ENCODE assay signal across 1 cellular context in genomic region chr1:27505420-27505680, GRCh38.
TF ChIP-seq lines count a peak whose summit lies in the region.

No MANE protein-coding gene starts in this region.

TF ChIP-seq in WTC11, 78 proteins besides CTCF, POLR2A, EP300 and RAD21 (continued from another document):
- TF ChIP-seq, protein P1, sequence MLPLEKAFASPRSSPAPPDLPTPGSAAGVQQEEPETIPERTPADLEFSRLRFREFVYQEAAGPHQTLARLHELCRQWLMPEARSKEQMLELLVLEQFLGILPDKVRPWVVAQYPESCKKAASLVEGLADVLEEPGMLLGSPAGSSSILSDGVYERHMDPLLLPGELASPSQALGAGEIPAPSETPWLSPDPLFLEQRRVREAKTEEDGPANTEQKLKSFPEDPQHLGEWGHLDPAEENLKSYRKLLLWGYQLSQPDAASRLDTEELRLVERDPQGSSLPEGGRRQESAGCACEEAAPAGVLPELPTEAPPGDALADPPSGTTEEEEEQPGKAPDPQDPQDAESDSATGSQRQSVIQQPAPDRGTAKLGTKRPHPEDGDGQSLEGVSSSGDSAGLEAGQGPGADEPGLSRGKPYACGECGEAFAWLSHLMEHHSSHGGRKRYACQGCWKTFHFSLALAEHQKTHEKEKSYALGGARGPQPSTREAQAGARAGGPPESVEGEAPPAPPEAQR (CRISPR knock-in tag; IDR thresholded peaks at IDR 0.05) = no peak
- TF ChIP-seq, protein P2, sequence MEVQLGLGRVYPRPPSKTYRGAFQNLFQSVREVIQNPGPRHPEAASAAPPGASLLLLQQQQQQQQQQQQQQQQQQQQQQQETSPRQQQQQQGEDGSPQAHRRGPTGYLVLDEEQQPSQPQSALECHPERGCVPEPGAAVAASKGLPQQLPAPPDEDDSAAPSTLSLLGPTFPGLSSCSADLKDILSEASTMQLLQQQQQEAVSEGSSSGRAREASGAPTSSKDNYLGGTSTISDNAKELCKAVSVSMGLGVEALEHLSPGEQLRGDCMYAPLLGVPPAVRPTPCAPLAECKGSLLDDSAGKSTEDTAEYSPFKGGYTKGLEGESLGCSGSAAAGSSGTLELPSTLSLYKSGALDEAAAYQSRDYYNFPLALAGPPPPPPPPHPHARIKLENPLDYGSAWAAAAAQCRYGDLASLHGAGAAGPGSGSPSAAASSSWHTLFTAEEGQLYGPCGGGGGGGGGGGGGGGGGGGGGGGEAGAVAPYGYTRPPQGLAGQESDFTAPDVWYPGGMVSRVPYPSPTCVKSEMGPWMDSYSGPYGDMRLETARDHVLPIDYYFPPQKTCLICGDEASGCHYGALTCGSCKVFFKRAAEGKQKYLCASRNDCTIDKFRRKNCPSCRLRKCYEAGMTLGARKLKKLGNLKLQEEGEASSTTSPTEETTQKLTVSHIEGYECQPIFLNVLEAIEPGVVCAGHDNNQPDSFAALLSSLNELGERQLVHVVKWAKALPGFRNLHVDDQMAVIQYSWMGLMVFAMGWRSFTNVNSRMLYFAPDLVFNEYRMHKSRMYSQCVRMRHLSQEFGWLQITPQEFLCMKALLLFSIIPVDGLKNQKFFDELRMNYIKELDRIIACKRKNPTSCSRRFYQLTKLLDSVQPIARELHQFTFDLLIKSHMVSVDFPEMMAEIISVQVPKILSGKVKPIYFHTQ (CRISPR knock-in tag; IDR thresholded peaks at IDR 0.05) = no peak
- TF ChIP-seq KAT7 (CRISPR knock-in tag; IDR thresholded peaks at IDR 0.05; ENCODE audit: borderline replicate concordance) = no peak
